In the genomic region with DNA sequence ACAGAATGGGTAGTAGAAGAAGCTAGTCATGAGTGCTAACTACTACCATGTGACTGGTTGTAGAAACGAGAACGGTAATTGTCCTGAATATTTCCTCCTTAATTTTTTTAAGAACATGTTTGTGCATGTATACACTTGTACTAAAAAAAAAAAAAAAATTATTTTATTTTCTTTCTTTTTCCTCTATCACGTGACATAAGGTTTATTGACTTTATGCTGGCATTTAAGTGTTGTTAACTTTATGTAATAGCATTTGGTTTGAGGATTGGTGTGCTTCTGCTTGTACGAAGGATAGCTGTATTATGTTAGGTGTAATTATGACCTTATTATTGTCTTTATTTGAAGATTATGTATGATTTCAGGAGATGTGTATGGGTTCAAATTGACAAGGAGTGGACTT, we compare ENCODE assay signal across 36 cellular contexts.
"Had no signal": no experiment of that assay in that cellular context is flagged by ENCODE, and none has a peak within 500 bp of the region (broad histone marks: within the 10 kb centered on the region; RNA-seq: fewer than 3 reads in every experiment).

No MANE protein-coding gene starts in this region.

- H3K36me3 ChIP-seq: MG63 had no signal

- H3K4me3 ChIP-seq: MG63 had no signal

- DNase-seq: Karpas-422, Kasumi-1, MG63, MM.1S, MV-4-11, NCI-H1048, NCI-H1092, NCI-H1092 treated with DMSO at 0.1 percent for 48 hours, NCI-H1105, NCI-H1105 treated with DMSO at 0.1 percent for 48 hours, NCI-H1417, NCI-H1417 treated with DMSO at 0.1 percent for 48 hours, NCI-H1436, NCI-H1436 treated with DMSO at 0.1 percent for 48 hours, NCI-H146, NCI-H1694, NCI-H1694 treated with DMSO at 0.1 percent for 48 hours, NCI-H187, NCI-H187 treated with DMSO at 0.1 percent for 48 hours, NCI-H1930, NCI-H2029, NCI-H2029 treated with DMSO at 0.1 percent for 48 hours, NCI-H2081, NCI-H2081 treated with DMSO at 0.1 percent for 48 hours, NCI-H2107, NCI-H2171, NCI-H2171 treated with DMSO at 0.1 percent for 48 hours, NCI-H2227 treated with DMSO at 0.1 percent for 48 hours, NCI-H226, NCI-H345, NCI-H446, NCI-H446 treated with DMSO at 0.1 percent for 48 hours, NCI-H510A, NCI-H510A treated with DMSO at 0.1 percent for 48 hours, NCI-H524, NCI-H524 treated with DMSO at 0.1 percent for 48 hours had no signal

- H3K9me3 ChIP-seq: MG63 had no signal

- H3K27me3 ChIP-seq: MG63 had no signal
